17 cellular contexts compared by ENCODE assay signal in genomic region chr5:127355342-127355741, GRCh38.
DNase-seq lines count a peak whose midpoint lies in the region; ATAC-seq and TF ChIP-seq lines count a peak whose summit lies in the region.
"Had no signal": no experiment of that assay in that cellular context is flagged by ENCODE, and none has a peak within 500 bp of the region (broad histone marks: within the 10 kb centered on the region; RNA-seq: fewer than 3 reads in every experiment).

No MANE protein-coding gene starts in this region.

- peak; percentile 42 for TF ChIP-seq EP300 in neural cell (conservative IDR thresholded peaks at IDR 0.05; ENCODE audit: poor library complexity, severe bottlenecking)

- ATAC-seq in HG03342 (IDR thresholded peaks at IDR 0.05; ENCODE audit: unreplicated experiment) (no peak), HG02571 (IDR thresholded peaks at IDR 0.05; ENCODE audit: unreplicated experiment) (no peak)
- ATAC-seq: HCT116 had no signal

- intact Hi-C loops in posterior cingulate gyrus (cut with DNase I), result loop anchor here (10.0 kb wide), 1 partner anchor 61 kb away; the partner anchor contains the start of gene MEGF10

- H2AFZ ChIP-seq in neural cell (ENCODE audit: low read depth, low read length), result no peak overlapping the region

- no peaks in the 10 kb centered on the region for H4K20me1 ChIP-seq in neural cell (ENCODE audit: insufficient read depth)

- no peaks in the 10 kb centered on the region for H3K79me2 ChIP-seq in neural cell (replicated peaks; ENCODE audit: insufficient read depth, low read length)

- DNase-seq in NCI-H1417 (lab: John Stamatoyannopoulos, UW) (peak in 2 of 3 experiments; percentile 5 to 50), NCI-H1417 treated with DMSO at 0.1 percent for 48 hours (lab: John Stamatoyannopoulos, UW) (no peak), posterior cingulate gyrus (no peak)
- DNase-seq: 8988T, KBM-7, NCI-H1105 treated with DMSO at 0.1 percent for 48 hours, NCI-H2029 treated with DMSO at 0.1 percent for 48 hours, NCI-H226, NCI-H526 treated with DMSO at 0.1 percent for 48 hours, SK-N-SH had no signal

- H3K9me2 ChIP-seq in neural cell (ENCODE audit: insufficient read depth, low read length), result no peaks in the 10 kb centered on the region
- H3K9me2 ChIP-seq: SK-N-SH had no signal

- peak overlapping the region; percentile 27 for H3K4me2 ChIP-seq in neural cell (ENCODE audit: low read length)
- H3K4me2 ChIP-seq: SK-N-SH had no signal

- peak overlapping the region; percentile 23 for H3K4me3 ChIP-seq in neural cell (ENCODE audit: low read length)

- H3K9ac ChIP-seq in neural cell (ENCODE audit: low read length), result peak overlapping the region; percentile 19
- H3K9ac ChIP-seq: SK-N-SH had no signal

- no peak for TF ChIP-seq CTCF in neural cell (IDR thresholded peaks at IDR 0.05; ENCODE audit: poor library complexity, severe bottlenecking)

- H3K36me3 ChIP-seq in neural cell (ENCODE audit: insufficient read depth, low read length), result no peaks in the 10 kb centered on the region

- TF ChIP-seq RAD21 in neural cell (conservative IDR thresholded peaks at IDR 0.05), result no peak

- no peaks in the 10 kb centered on the region for H3F3A ChIP-seq in neural cell (ENCODE audit: insufficient read depth, low read length, poor library complexity, severe bottlenecking)

- H3K9me3 ChIP-seq in neural cell (ENCODE audit: low read length), result no peaks in the 10 kb centered on the region
- H3K9me3 ChIP-seq: SK-N-SH had no signal

- H3K27ac ChIP-seq in cingulate gyrus (ENCODE audit: low read depth, low read length) (peak overlapping the region; percentile 10), neural cell (ENCODE audit: low read length) (peak overlapping the region; percentile 53), temporal lobe (ENCODE audit: low read depth, low read length) (peak overlapping the region; percentile 18)
- H3K27ac ChIP-seq: C4-2B had no signal

- no peaks in the 10 kb centered on the region for H3K27me3 ChIP-seq in neural cell (ENCODE audit: insufficient read depth, low read depth, low read length)

TF ChIP-seq in neural cell, 6 proteins besides CTCF, POLR2A, EP300 and RAD21:
- TF ChIP-seq REST (IDR thresholded peaks at IDR 0.05; ENCODE audit: borderline replicate concordance) (peak; percentile 75), EZH2 (IDR thresholded peaks at IDR 0.05; ENCODE audit: borderline replicate concordance, insufficient read depth, low read length, poor library complexity, severe bottlenecking) (no peak), SMC3 (conservative IDR thresholded peaks at IDR 0.05; ENCODE audit: poor library complexity) (no peak), POLR2AphosphoS5 (IDR thresholded peaks at IDR 0.05) (no peak), TAF1 (IDR thresholded peaks at IDR 0.05; ENCODE audit: low read depth) (no peak)
TF ChIP-seq in neural cell: peak in this region for 1.

Comparison
In these comparisons a context has a peak if more than half of its experiments do, and no peak if none do; other contexts are left out.
1. DNase-seq: peak in NCI-H1417 (2 of 3); none in NCI-H1417 treated with DMSO at 0.1 percent for 48 hours (single experiment) and posterior cingulate gyrus (0 of 10).
2. Peak in every context shown above with its lines, with median percentiles within 50 percentile points of each other: H3K27ac ChIP-seq.